Comparison of ENCODE assay signal across 16 cellular contexts in the genomic region with DNA sequence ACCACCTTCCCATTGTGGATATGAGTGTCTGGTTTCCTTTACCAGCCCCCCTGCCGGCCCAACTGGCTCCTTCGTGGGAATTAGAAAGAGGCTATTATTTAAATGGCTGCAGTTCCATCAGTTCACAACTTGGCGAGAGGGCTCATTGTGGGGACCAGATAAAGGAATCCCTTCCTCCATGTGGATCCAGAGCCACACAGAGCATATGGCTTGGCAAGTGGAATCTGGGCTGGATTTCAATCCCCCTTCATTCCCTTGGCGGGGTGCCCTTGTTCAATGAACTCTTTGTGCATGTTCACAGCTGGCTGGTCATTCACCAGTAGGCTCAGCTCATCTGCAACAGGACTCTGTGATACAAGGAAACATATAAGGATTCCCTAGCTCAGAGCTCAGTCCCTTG.
DNase-seq lines count a peak whose midpoint lies in the region; TF ChIP-seq lines count a peak whose summit lies in the region.
"Had no signal": no experiment of that assay in that cellular context is flagged by ENCODE, and none has a peak within 500 bp of the region (broad histone marks: within the 10 kb centered on the region; RNA-seq: fewer than 3 reads in every experiment).

No MANE protein-coding gene starts in this region.

- TF ChIP-seq CTCF in astrocyte of the cerebellum (IDR thresholded peaks at IDR 0.05; ENCODE audit: low read depth, low read length, missing control alignments): no peak

- DNase-seq in NCI-H345 (lab: John Stamatoyannopoulos, UW): peak; percentile 3
- DNase-seq in NCI-H345 treated with DMSO at 0.1 percent for 48 hours (lab: John Stamatoyannopoulos, UW; ENCODE audit: unreplicated experiment): no peak
- DNase-seq in astrocyte of the cerebellum (ENCODE audit: low read depth): peak; percentile 15
- peak; percentile 15 for DNase-seq in iPS DF 19.7 (ENCODE audit: low read depth, low spot score)
- peak in 46 of 49 donors; percentile 8 to 87 (median 62) for DNase-seq in substantia nigra (lab: John Stamatoyannopoulos, UW)
- no peak for DNase-seq in activated CD4-positive, alpha-beta T cell treated with anti-CD3 and anti-CD28 coated beads for 4 hours
- DNase-seq in GM19240 (ENCODE audit: insufficient read length, low spot score): no peak
- no peak for DNase-seq in HUDEP-2 (lab: John Stamatoyannopoulos, UW; ENCODE audit: unreplicated experiment in 76 of 76)
- DNase-seq: activated T-cell treated with anti-CD3 and anti-CD28 coated beads, Interleukin-2, amount 50 U/mL, for 1 hour; CD4-positive, CD25-positive, alpha-beta regulatory T cell; EL; HCEC 1CT; NCI-H1048; NCI-H510A treated with DMSO at 0.1 percent for 48 hours; ovary; PC-9 had no signal

- H3K27ac ChIP-seq in substantia nigra (ENCODE audit: low read depth, low read length, poor library complexity, severe bottlenecking): no peak overlapping the region
- H3K27ac ChIP-seq: ovary, PC-9 had no signal

- no peak overlapping the region for H3K4me3 ChIP-seq in astrocyte of the cerebellum (ENCODE audit: low read depth, low read length)
- H3K4me3 ChIP-seq: ovary, PC-9 had no signal

- in situ Hi-C loops in astrocyte of the cerebellum (cut with HindIII; ENCODE audit: low sequenced_read_pairs): no loop called here

Comparison
In these comparisons a context has a peak if more than half of its experiments do, and no peak if none do; other contexts are left out.
1. DNase-seq: peak in NCI-H345 (single experiment), astrocyte of the cerebellum (single experiment), iPS DF 19.7 (single experiment) and substantia nigra (46 of 49); none in NCI-H345 treated with DMSO at 0.1 percent for 48 hours (single experiment), activated CD4-positive, alpha-beta T cell treated with anti-CD3 and anti-CD28 coated beads for 4 hours (0 of 2), GM19240 (single experiment) and HUDEP-2 (0 of 76).